In the genomic region with DNA sequence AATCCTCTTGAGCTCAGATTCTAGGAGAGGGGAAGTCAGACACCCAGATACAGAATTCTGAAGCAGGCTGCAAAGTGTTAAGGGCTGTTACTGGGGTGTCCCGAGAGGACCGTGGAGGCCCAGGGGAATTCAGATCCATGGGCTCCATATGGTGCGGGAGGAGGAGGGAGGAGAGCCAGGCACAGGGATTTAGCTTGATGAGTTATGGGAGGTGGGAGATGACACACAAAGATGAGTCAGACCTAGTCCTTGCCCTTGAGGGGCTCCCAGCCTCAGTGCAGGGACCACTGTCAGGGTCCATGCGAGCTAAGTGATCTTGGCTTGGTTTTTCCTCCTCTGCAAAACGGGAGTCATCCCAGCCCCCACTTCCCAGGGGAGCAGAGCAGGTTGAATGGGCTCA, we compare ENCODE assay signal across 1 cellular context.
TF ChIP-seq lines count a peak whose summit lies in the region.

No MANE protein-coding gene starts in this region.

TF ChIP-seq in GM23338, 12 proteins besides CTCF, POLR2A, EP300 and RAD21:
- no peak for TF ChIP-seq EZH2phosphoT487 (IDR thresholded peaks at IDR 0.05; ENCODE audit: unreplicated experiment)
- TF ChIP-seq CREB1 (CRISPR knock-in tag; IDR thresholded peaks at IDR 0.05; ENCODE audit: low read depth): no peak
- TF ChIP-seq ETS1 (IDR thresholded peaks at IDR 0.05): no peak
- TF ChIP-seq POLR2AphosphoS5 (IDR thresholded peaks at IDR 0.05; ENCODE audit: low read depth): no peak
- no peak for TF ChIP-seq ZNF331 (CRISPR knock-in tag; IDR thresholded peaks at IDR 0.05; ENCODE audit: low read depth)
- TF ChIP-seq STAT1 (IDR thresholded peaks at IDR 0.05; ENCODE audit: unreplicated experiment): no peak
- TF ChIP-seq NANOG (IDR thresholded peaks at IDR 0.05; ENCODE audit: borderline replicate concordance): no peak
- TF ChIP-seq, protein P1, sequence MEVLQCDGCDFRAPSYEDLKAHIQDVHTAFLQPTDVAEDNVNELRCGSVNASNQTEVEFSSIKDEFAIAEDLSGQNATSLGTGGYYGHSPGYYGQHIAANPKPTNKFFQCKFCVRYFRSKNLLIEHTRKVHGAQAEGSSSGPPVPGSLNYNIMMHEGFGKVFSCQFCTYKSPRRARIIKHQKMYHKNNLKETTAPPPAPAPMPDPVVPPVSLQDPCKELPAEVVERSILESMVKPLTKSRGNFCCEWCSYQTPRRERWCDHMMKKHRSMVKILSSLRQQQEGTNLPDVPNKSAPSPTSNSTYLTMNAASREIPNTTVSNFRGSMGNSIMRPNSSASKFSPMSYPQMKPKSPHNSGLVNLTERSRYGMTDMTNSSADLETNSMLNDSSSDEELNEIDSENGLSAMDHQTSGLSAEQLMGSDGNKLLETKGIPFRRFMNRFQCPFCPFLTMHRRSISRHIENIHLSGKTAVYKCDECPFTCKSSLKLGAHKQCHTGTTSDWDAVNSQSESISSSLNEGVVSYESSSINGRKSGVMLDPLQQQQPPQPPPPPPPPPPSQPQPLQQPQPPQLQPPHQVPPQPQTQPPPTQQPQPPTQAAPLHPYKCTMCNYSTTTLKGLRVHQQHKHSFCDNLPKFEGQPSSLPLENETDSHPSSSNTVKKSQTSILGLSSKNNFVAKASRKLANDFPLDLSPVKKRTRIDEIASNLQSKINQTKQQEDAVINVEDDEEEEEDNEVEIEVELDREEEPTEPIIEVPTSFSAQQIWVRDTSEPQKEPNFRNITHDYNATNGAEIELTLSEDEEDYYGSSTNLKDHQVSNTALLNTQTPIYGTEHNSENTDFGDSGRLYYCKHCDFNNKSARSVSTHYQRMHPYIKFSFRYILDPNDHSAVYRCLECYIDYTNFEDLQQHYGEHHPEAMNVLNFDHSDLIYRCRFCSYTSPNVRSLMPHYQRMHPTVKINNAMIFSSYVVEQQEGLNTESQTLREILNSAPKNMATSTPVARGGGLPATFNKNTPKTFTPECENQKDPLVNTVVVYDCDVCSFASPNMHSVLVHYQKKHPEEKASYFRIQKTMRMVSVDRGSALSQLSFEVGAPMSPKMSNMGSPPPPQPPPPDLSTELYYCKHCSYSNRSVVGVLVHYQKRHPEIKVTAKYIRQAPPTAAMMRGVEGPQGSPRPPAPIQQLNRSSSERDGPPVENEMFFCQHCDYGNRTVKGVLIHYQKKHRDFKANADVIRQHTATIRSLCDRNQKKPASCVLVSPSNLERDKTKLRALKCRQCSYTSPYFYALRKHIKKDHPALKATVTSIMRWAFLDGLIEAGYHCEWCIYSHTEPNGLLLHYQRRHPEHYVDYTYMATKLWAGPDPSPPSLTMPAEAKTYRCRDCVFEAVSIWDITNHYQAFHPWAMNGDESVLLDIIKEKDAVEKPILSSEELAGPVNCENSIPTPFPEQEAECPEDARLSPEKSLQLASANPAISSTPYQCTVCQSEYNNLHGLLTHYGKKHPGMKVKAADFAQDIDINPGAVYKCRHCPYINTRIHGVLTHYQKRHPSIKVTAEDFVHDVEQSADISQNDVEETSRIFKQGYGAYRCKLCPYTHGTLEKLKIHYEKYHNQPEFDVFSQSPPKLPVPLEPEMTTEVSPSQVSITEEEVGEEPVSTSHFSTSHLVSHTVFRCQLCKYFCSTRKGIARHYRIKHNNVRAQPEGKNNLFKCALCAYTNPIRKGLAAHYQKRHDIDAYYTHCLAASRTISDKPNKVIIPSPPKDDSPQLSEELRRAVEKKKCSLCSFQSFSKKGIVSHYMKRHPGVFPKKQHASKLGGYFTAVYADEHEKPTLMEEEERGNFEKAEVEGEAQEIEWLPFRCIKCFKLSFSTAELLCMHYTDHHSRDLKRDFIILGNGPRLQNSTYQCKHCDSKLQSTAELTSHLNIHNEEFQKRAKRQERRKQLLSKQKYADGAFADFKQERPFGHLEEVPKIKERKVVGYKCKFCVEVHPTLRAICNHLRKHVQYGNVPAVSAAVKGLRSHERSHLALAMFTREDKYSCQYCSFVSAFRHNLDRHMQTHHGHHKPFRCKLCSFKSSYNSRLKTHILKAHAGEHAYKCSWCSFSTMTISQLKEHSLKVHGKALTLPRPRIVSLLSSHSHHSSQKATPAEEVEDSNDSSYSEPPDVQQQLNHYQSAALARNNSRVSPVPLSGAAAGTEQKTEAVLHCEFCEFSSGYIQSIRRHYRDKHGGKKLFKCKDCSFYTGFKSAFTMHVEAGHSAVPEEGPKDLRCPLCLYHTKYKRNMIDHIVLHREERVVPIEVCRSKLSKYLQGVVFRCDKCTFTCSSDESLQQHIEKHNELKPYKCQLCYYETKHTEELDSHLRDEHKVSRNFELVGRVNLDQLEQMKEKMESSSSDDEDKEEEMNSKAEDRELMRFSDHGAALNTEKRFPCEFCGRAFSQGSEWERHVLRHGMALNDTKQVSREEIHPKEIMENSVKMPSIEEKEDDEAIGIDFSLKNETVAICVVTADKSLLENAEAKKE (CRISPR knock-in tag; IDR thresholded peaks at IDR 0.05): no peak
- no peak for TF ChIP-seq EZH2 (IDR thresholded peaks at IDR 0.05; ENCODE audit: low read depth, unreplicated experiment)
- TF ChIP-seq REST (IDR thresholded peaks at IDR 0.05; ENCODE audit: unreplicated experiment): no peak
- TF ChIP-seq ZNF114 (CRISPR knock-in tag; IDR thresholded peaks at IDR 0.05): no peak
